Comparison of ENCODE assay signal across 3 cellular contexts in the genomic region with DNA sequence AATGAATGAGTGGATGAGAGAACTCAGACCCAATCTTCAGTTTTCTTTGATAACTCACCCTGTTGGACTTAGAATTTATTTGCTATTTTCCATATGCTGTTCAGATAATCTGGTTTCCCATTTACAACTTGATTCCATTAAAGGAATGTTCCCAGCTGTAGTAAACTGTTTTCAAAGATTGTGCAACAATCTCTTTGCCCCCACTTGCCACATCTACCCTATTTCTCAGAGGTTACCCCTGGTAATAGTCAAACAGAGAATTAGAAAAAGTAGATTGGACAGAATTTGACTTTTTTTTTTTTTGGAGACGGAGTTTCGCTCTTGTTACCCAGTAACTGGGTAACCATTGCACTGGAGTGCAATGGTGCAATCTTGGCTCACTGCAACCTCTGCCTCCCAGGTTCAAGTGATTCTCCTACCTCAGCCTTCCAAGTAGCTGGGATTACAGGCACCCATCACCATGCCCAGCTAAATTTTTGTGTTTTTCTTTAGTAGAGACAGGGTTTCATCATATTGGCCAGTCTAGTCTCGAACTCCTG.
TF ChIP-seq lines count a peak whose summit lies in the region.

No MANE protein-coding gene starts in this region.

TF ChIP-seq in IMR-90, 13 proteins besides CTCF, POLR2A, EP300 and RAD21:
- TF ChIP-seq CEBPB (IDR thresholded peaks at IDR 0.05; ENCODE audit: low read depth, low read length): 0 out of 2 replicates have a peak, but pooled peaks have one; percentile 39
- TF ChIP-seq USF2 (IDR thresholded peaks at IDR 0.05; ENCODE audit: low read depth, low read length): no peak

TF ChIP-seq in H1, 55 proteins besides CTCF, POLR2A, EP300 and RAD21:
- TF ChIP-seq SAP30 (IDR thresholded peaks at IDR 0.05; ENCODE audit: insufficient read depth, insufficient replicate concordance, low read length): no peak
- peak; percentile 23; the same call in 1 of the 2 replicates for TF ChIP-seq CEBPB (IDR thresholded peaks at IDR 0.05; ENCODE audit: low read depth, low read length)
TF ChIP-seq in H1: peak in this region for 1.

TF ChIP-seq in HepG2, 621 proteins besides CTCF, POLR2A, EP300 and RAD21:
- TF ChIP-seq POLR2AphosphoS5 (IDR thresholded peaks at IDR 0.05; ENCODE audit: low read depth, low read length) (no peak), CEBPB (IDR thresholded peaks at IDR 0.05; ENCODE audit: borderline replicate concordance, low read depth, low read length) (peak; percentile 75)
